In genomic region chr14:76773956-76774355, GRCh38 we compare ENCODE assay signal across 12 cellular contexts. TPM values are rescaled to one million over a fixed set of nuclear protein-coding genes. Genes with fewer than 3 reads are reported as not detected.
DNase-seq lines count a peak whose midpoint lies in the region; ATAC-seq and TF ChIP-seq lines count a peak whose summit lies in the region.
"Had no signal": no experiment of that assay in that cellular context is flagged by ENCODE, and none has a peak within 500 bp of the region (broad histone marks: within the 10 kb centered on the region; RNA-seq: fewer than 3 reads in every experiment).

No MANE protein-coding gene starts in this region.

- DNase-seq in heart left ventricle: peak in 1 of 5 donors; percentile 28
- no peak for DNase-seq in Right ventricle myocardium inferior (ENCODE audit: missing footprints)
- DNase-seq in right atrium auricular region (ENCODE audit: low spot score): peak; percentile 54
- DNase-seq in psoas muscle: no peak
- no peak for DNase-seq in OCI-M1 (lab: John Stamatoyannopoulos, UW)
- no peak for DNase-seq in naive thymus-derived CD8-positive, alpha-beta T cell
- DNase-seq in mammary epithelial cell: no peak
- DNase-seq: NCI-H2171 treated with DMSO at 0.1 percent for 48 hours had no signal

- no peak overlapping the region for H3K27ac Mint-ChIP-seq in naive thymus-derived CD8-positive, alpha-beta T cell
- H3K27ac Mint-ChIP-seq: stimulated activated naive CD8-positive, alpha-beta T cell treated with anti-CD3 and anti-CD28 coated beads, Interleukin-15, Interleukin-2, amounts not matched to agents 100 ng/mL and 50 ng/mL, for 24 hours; WTC11 had no signal

- TF ChIP-seq CTCF in heart left ventricle (IDR thresholded peaks at IDR 0.05): no peak
- TF ChIP-seq CTCF in right atrium auricular region (IDR thresholded peaks at IDR 0.05): no peak
- no peak for TF ChIP-seq CTCF in psoas muscle (IDR thresholded peaks at IDR 0.05)
- no peak for TF ChIP-seq CTCF in mammary epithelial cell (conservative IDR thresholded peaks at IDR 0.05 in 1 of 2, IDR thresholded peaks at IDR 0.05 in 1 of 2; ENCODE audit: extremely low read depth in 1 of 2, insufficient read depth in 1 of 2, low read depth in 1 of 2, low read length in 2 of 2)

- no peak overlapping the region for H3K4me2 ChIP-seq in mammary epithelial cell (ENCODE audit: insufficient read depth, low read depth, low read length)

- no peak overlapping the region for H2AFZ ChIP-seq in mammary epithelial cell (ENCODE audit: low read depth, low read length)

- BruUV-seq in mammary epithelial cell (replicated peaks; lab: Mats Ljungman, UMichigan): no TSS peak

- no peaks in the 10 kb centered on the region for H3K79me2 ChIP-seq in mammary epithelial cell (ENCODE audit: insufficient read depth, low read length)

- no peak overlapping the region for H3K4me3 ChIP-seq in heart left ventricle
- H3K4me3 ChIP-seq in right atrium auricular region: no peak overlapping the region
- H3K4me3 ChIP-seq in psoas muscle: no peak overlapping the region
- H3K4me3 ChIP-seq in mammary epithelial cell (replicated peaks in 1 of 3; ENCODE audit: insufficient read depth in 1 of 3, low read depth in 2 of 3, low read length in 3 of 3): no peak overlapping the region

- peaks cover 0 to 8% (median 0%) of the 10 kb centered on the region in 5 donors for H3K27me3 Mint-ChIP-seq in naive thymus-derived CD8-positive, alpha-beta T cell
- H3K27me3 Mint-ChIP-seq: stimulated activated naive CD8-positive, alpha-beta T cell treated with anti-CD3 and anti-CD28 coated beads, Interleukin-15, Interleukin-2, amounts not matched to agents 100 ng/mL and 50 ng/mL, for 24 hours had no signal

- H3K27ac ChIP-seq in heart left ventricle: peak overlapping the region in 10 of 12 donors; percentile 76 to 96 (median 84)
- peak overlapping the region; percentile 86 to 98 for H3K27ac ChIP-seq in right atrium auricular region
- peak overlapping the region; percentile 58 for H3K27ac ChIP-seq in psoas muscle
- H3K27ac ChIP-seq in mammary epithelial cell (ENCODE audit: insufficient read depth, low read depth, low read length): no peak overlapping the region

- 90 to 93% (median 92%) methylated on average over 7 to 8 of the region's 8 CpGs for WGBS in heart left ventricle, 4 donors
- WGBS in psoas muscle, 3 donors: 87 to 89% (median 89%) methylated on average over 7 to 8 of the region's 8 CpGs
- 94% methylated on average over 5 of the region's 8 CpGs for WGBS in mammary epithelial cell (ENCODE audit: low coverage, missing lambda C conversion rate)

- no peak for TF ChIP-seq POLR2A in heart left ventricle (IDR thresholded peaks at IDR 0.05)

- H3K9me3 ChIP-seq in heart left ventricle (no peaks in the 10 kb centered on the region), right atrium auricular region (no peaks in the 10 kb centered on the region), psoas muscle (no peaks in the 10 kb centered on the region), mammary epithelial cell (replicated peaks; ENCODE audit: insufficient read depth, low read length) (no peaks in the 10 kb centered on the region)

- H3K4me3 Mint-ChIP-seq in naive thymus-derived CD8-positive, alpha-beta T cell: no peak overlapping the region
- H3K4me3 Mint-ChIP-seq: stimulated activated naive CD8-positive, alpha-beta T cell treated with anti-CD3 and anti-CD28 coated beads, Interleukin-15, Interleukin-2, amounts not matched to agents 100 ng/mL and 50 ng/mL, for 24 hours; WTC11 had no signal

- in situ Hi-C loops in mammary epithelial cell (cut with MboI; ENCODE audit: low sequenced_read_pairs in 2 of 2): no loop called here

- no peaks in the 10 kb centered on the region for H3K9me3 Mint-ChIP-seq in naive thymus-derived CD8-positive, alpha-beta T cell
- H3K9me3 Mint-ChIP-seq: stimulated activated naive CD8-positive, alpha-beta T cell treated with anti-CD3 and anti-CD28 coated beads, Interleukin-15, Interleukin-2, amounts not matched to agents 100 ng/mL and 50 ng/mL, for 24 hours; WTC11 had no signal

- POLR2A ChIA-PET in naive thymus-derived CD8-positive, alpha-beta T cell (lab: Charles Lee): no interaction called here

- ATAC-seq in heart left ventricle (no peak), Right ventricle myocardium inferior (no peak), psoas muscle (no peak), HG03432 (IDR thresholded peaks at IDR 0.05; ENCODE audit: unreplicated experiment) (no peak)
- no peak for ATAC-seq in naive thymus-derived CD8-positive, alpha-beta T cell
- ATAC-seq: WTC11 had no signal

- no peaks in the 10 kb centered on the region for H3K36me3 Mint-ChIP-seq in naive thymus-derived CD8-positive, alpha-beta T cell
- H3K36me3 Mint-ChIP-seq: WTC11 had no signal

- H3K36me3 ChIP-seq in heart left ventricle (peaks cover 0 to 64% (median 17%) of the 10 kb centered on the region in 9 donors), right atrium auricular region (peaks cover 18% of the 10 kb centered on the region), psoas muscle (ENCODE audit: insufficient read depth in 1 of 2, low read depth in 1 of 2) (no peaks in the 10 kb centered on the region), mammary epithelial cell (ENCODE audit: insufficient read depth, low read length) (no peaks in the 10 kb centered on the region)

- dilution Hi-C loops in mammary epithelial cell (cut with HindIII; ENCODE audit: low sequenced_read_pairs): loop anchor here (5.0 kb wide), 2 partner anchors 57 to 58 kb away; no protein-coding TSS in a partner anchor

- no peaks in the 10 kb centered on the region for H4K20me1 ChIP-seq in mammary epithelial cell (ENCODE audit: insufficient read depth, low read length)

- peaks cover 0 to 12% (median 5%) of the 10 kb centered on the region in 4 donors for H3K4me1 Mint-ChIP-seq in naive thymus-derived CD8-positive, alpha-beta T cell

- intact Hi-C loops in heart left ventricle (cut with DNase I) (no loop called here), Right ventricle myocardium inferior (cut with DNase I) (no loop called here), psoas muscle (cut with DNase I) (no loop called here), mammary epithelial cell (cut with micrococcal nuclease) (no loop called here)

- H3K9ac ChIP-seq in mammary epithelial cell (ENCODE audit: insufficient read depth, low read length): no peak overlapping the region

- CTCF ChIA-PET in mammary epithelial cell (lab: Charles Lee; ENCODE audit: low non-redundant PET): no interaction called here

- H3K27me3 ChIP-seq in heart left ventricle: no peaks in the 10 kb centered on the region
- no peaks in the 10 kb centered on the region for H3K27me3 ChIP-seq in right atrium auricular region
- peaks cover 0 to 10% (median 0%) of the 10 kb centered on the region in 3 donors for H3K27me3 ChIP-seq in psoas muscle (ENCODE audit: insufficient read depth in 3 of 3, low read length in 2 of 3)
- H3K27me3 ChIP-seq in mammary epithelial cell (ENCODE audit: insufficient read depth, low read length): peaks cover 4% of the 10 kb centered on the region

- H3K4me1 ChIP-seq in heart left ventricle (peaks cover 8 to 81% (median 41%) of the 10 kb centered on the region in 12 donors), right atrium auricular region (peaks cover 0 to 76% of the 10 kb centered on the region in 2 donors), psoas muscle (no peaks in the 10 kb centered on the region), mammary epithelial cell (ENCODE audit: insufficient read depth, low read length) (peaks cover 12% of the 10 kb centered on the region)

RNA-seq across cellular contexts. Expression of gene VASH1, which starts 12.7 kb away (rescaled TPM):
- 10 to 100 TPM in 6 of 9 donors, 1 to 10 TPM in 3; 7.8 to 30.8 (median 11.1) TPM for total RNA-seq in heart left ventricle
- 10 to 100 TPM in 1 of 2 donors, 1 to 10 TPM in 1; 9.9 to 25.2 TPM for polyA plus RNA-seq in heart left ventricle
- total RNA-seq in Right ventricle myocardium inferior: 14.4 TPM
- total RNA-seq in right atrium auricular region: 10 to 100 TPM; 14.3 to 26.1 TPM
- 1 to 10 TPM; 3.9 to 8.2 (median 5.6) TPM for total RNA-seq in psoas muscle
- polyA plus RNA-seq in psoas muscle: 1 to 10 TPM; 1.7 to 4.0 (median 2.9) TPM
- total RNA-seq in naive thymus-derived CD8-positive, alpha-beta T cell: 1 to 10 TPM; 3.6 to 4.8 TPM
- polyA plus RNA-seq in naive thymus-derived CD8-positive, alpha-beta T cell: 1 to 10 TPM in 1 of 3 donors, under 1 TPM in 2; 0.22 to 1.3 (median 0.35) TPM
- 1 to 10 TPM; 1.3 to 1.7 TPM for total RNA-seq in mammary epithelial cell
- 0.74 TPM for polyA plus RNA-seq in mammary epithelial cell
- polyA minus RNA-seq in mammary epithelial cell: 1.8 TPM

RNA-seq across cellular contexts. Expression of gene ANGEL1, which starts 38.7 kb away (rescaled TPM):
- 10 to 100 TPM in 8 of 9 donors, 1 to 10 TPM in 1; 9.3 to 16.3 (median 13.8) TPM for total RNA-seq in heart left ventricle
- 10 to 100 TPM in 1 of 2 donors, 1 to 10 TPM in 1; 9.5 to 10.7 TPM for polyA plus RNA-seq in heart left ventricle
- total RNA-seq in Right ventricle myocardium inferior: 10.5 TPM
- 10 to 100 TPM; 19.6 to 23.6 TPM for total RNA-seq in right atrium auricular region
- 10 to 100 TPM in 3 of 4 donors, 1 to 10 TPM in 1; 8.5 to 14.1 (median 10.9) TPM for total RNA-seq in psoas muscle
- polyA plus RNA-seq in psoas muscle: 10 to 100 TPM in 1 of 3 donors, 1 to 10 TPM in 2; 4.5 to 12.2 (median 5.9) TPM
- 10 to 100 TPM; 30.7 to 32.2 TPM for total RNA-seq in naive thymus-derived CD8-positive, alpha-beta T cell
- 10 to 100 TPM; 26.7 to 27.6 (median 27.5) TPM for polyA plus RNA-seq in naive thymus-derived CD8-positive, alpha-beta T cell
- 10 to 100 TPM; 12.0 to 18.2 TPM for total RNA-seq in mammary epithelial cell
- polyA plus RNA-seq in mammary epithelial cell: 13.4 TPM
- polyA minus RNA-seq in mammary epithelial cell: 11.0 TPM

RNA-seq across cellular contexts. Expression of gene LRRC74A, which starts 52.3 kb away (rescaled TPM):
- total RNA-seq in heart left ventricle: not detected
- polyA plus RNA-seq in heart left ventricle: not detected
- total RNA-seq in Right ventricle myocardium inferior: not detected
- not detected for total RNA-seq in right atrium auricular region
- not detected for total RNA-seq in psoas muscle
- polyA plus RNA-seq in psoas muscle: not detected
- total RNA-seq in naive thymus-derived CD8-positive, alpha-beta T cell: not detected
- polyA plus RNA-seq in naive thymus-derived CD8-positive, alpha-beta T cell: under 1 TPM in 1 of 3 donors, not detected in 2; 0.56 TPM
- not detected for total RNA-seq in mammary epithelial cell
- polyA plus RNA-seq in mammary epithelial cell: not detected
- not detected for polyA minus RNA-seq in mammary epithelial cell
- total RNA-seq: sciatic nerve, WTC11 had no signal
